21 cellular contexts compared by ENCODE assay signal in the genomic region with DNA sequence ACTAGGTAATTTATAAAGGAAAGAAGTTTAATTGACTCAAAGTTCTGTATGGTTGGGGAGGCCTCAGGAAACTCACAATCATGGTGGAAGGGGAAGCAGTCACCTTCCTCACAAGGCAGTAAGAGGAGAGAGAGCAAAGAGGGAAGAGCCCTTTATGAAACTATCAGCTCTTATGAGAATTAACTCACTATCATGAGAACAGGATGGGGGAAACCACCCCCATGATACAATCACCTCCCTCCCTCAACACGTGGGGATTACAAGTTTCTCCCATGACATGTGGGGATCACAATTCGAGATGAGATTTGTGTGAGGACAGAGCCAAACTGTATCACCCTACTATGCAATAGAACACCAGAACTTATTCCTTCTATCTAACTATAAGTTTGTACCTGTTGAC. TPM values are rescaled to one million over a fixed set of nuclear protein-coding genes. Genes with fewer than 3 reads are reported as not detected.
A peak's percentile ranks its signal among the peaks of the same experiment; 100 is the strongest.
DNase-seq lines count a peak whose midpoint lies in the region; ATAC-seq and TF ChIP-seq lines count a peak whose summit lies in the region.
"Had no signal": no experiment of that assay in that cellular context is flagged by ENCODE, and none has a peak within 500 bp of the region (broad histone marks: within the 10 kb centered on the region; RNA-seq: fewer than 3 reads in every experiment).

No MANE protein-coding gene starts in this region.

- CTCF ChIA-PET in activated B cell treated with CpG ODN at 0.5 μM for 24 hours (lab: Charles Lee), result no interaction called here

- peaks cover 11% of the 10 kb centered on the region for H3K9me3 Mint-ChIP-seq in activated T-cell treated with anti-CD3 and anti-CD28 coated beads, Interleukin-2, amount 50 U/mL, for 24 hours
- H3K9me3 Mint-ChIP-seq in activated B cell treated with CpG ODN at 0.5 μM for 24 hours (peaks cover 2% of the 10 kb centered on the region), H9 (peaks cover 16 to 19% of the 10 kb centered on the region in 2 experiments)
- no peaks in the 10 kb centered on the region for H3K9me3 Mint-ChIP-seq in stimulated activated effector memory CD8-positive, alpha-beta T cell treated with anti-CD3 and anti-CD28 coated beads, Interleukin-12 subunit alpha, Interleukin-12 subunit beta, amount 100 ng/mL, for 72 hours

- H3K9me3 ChIP-seq in H9 (ENCODE audit: control insufficient read depth, low read depth, low read length) (no peaks in the 10 kb centered on the region), SJCRH30 (replicated peaks) (peaks cover 2% of the 10 kb centered on the region; the same call in 1 of the 2 replicates)
- H3K9me3 ChIP-seq: sigmoid colon had no signal

- H3K4me1 ChIP-seq in H9 (ENCODE audit: insufficient read depth, low read length) (no peaks in the 10 kb centered on the region), SJCRH30 (no peaks in the 10 kb centered on the region)
- H3K4me1 ChIP-seq: sigmoid colon had no signal

- no peak overlapping the region for H3K9ac ChIP-seq in H9 (ENCODE audit: extremely low read depth, insufficient read length, low read length)

- intact Hi-C loops in activated B cell treated with CpG ODN at 0.5 μM for 24 hours (cut with micrococcal nuclease), result no loop called here

- no peaks in the 10 kb centered on the region for H3K79me2 ChIP-seq in H9 (ENCODE audit: insufficient read depth, low read length)

- peaks cover 24% of the 10 kb centered on the region for H3K4me1 Mint-ChIP-seq in activated T-cell treated with anti-CD3 and anti-CD28 coated beads, Interleukin-2, amount 50 U/mL, for 24 hours (ENCODE audit: low read depth)
- H3K4me1 Mint-ChIP-seq in activated B cell treated with CpG ODN at 0.5 μM for 24 hours (peaks cover 33% of the 10 kb centered on the region), H9 (peaks cover 4 to 6% of the 10 kb centered on the region in 2 experiments; a peak in 3 of 4 replicates)
- peaks cover 34% of the 10 kb centered on the region for H3K4me1 Mint-ChIP-seq in stimulated activated effector memory CD8-positive, alpha-beta T cell treated with anti-CD3 and anti-CD28 coated beads, Interleukin-12 subunit alpha, Interleukin-12 subunit beta, amount 100 ng/mL, for 72 hours

- no peak overlapping the region for H2BK5ac ChIP-seq in H9 (ENCODE audit: insufficient read length, low read length)

- H2AFZ ChIP-seq in H9 (ENCODE audit: low read length), result no peak overlapping the region

- no peak overlapping the region for H3K4me3 Mint-ChIP-seq in activated T-cell treated with anti-CD3 and anti-CD28 coated beads, Interleukin-2, amount 50 U/mL, for 24 hours
- no peak overlapping the region for H3K4me3 Mint-ChIP-seq in activated B cell treated with CpG ODN at 0.5 μM for 24 hours
- H3K4me3 Mint-ChIP-seq in stimulated activated effector memory CD8-positive, alpha-beta T cell treated with anti-CD3 and anti-CD28 coated beads, Interleukin-12 subunit alpha, Interleukin-12 subunit beta, amount 100 ng/mL, for 72 hours, result no peak overlapping the region
- no peak overlapping the region for H3K4me3 Mint-ChIP-seq in H9
- H3K4me3 Mint-ChIP-seq: activated CD4-positive, alpha-beta T cell treated with anti-CD3 and anti-CD28 coated beads, Interleukin-2, amount 10 ng/mL, durations not matched to agents 7 days and 5 days; B cell had no signal

- no peak overlapping the region for H3T11ph ChIP-seq in H9 (ENCODE audit: low read length)

- no peak overlapping the region for H3K4ac ChIP-seq in H9 (ENCODE audit: low read depth, low read length)

- H4K5ac ChIP-seq in H9 (ENCODE audit: insufficient read length, low read depth, low read length), result no peak overlapping the region

- no peaks in the 10 kb centered on the region for H3K27me3 Mint-ChIP-seq in activated T-cell treated with anti-CD3 and anti-CD28 coated beads, Interleukin-2, amount 50 U/mL, for 24 hours
- H3K27me3 Mint-ChIP-seq in activated B cell treated with CpG ODN at 0.5 μM for 24 hours, result no peaks in the 10 kb centered on the region
- peaks cover 25% of the 10 kb centered on the region for H3K27me3 Mint-ChIP-seq in H9 (ENCODE audit: low read depth)
- H3K27me3 Mint-ChIP-seq: activated CD4-positive, alpha-beta T cell treated with anti-CD3 and anti-CD28 coated beads, Interleukin-2, amount 10 ng/mL, durations not matched to agents 7 days and 5 days; B cell had no signal

- no peaks in the 10 kb centered on the region for H3K79me1 ChIP-seq in H9 (ENCODE audit: insufficient read depth, low read depth, low read length, poor library complexity, severe bottlenecking)

- no peaks in the 10 kb centered on the region for H3K23me2 ChIP-seq in H9 (ENCODE audit: insufficient read length, low read depth, low read length, poor library complexity, severe bottlenecking)

- H2AK5ac ChIP-seq in H9 (ENCODE audit: insufficient read length, low read length), result no peak overlapping the region

- peak; percentile 43 for ATAC-seq in GM18858 (IDR thresholded peaks at IDR 0.05; ENCODE audit: unreplicated experiment)
- peak; percentile 25 for ATAC-seq in activated B cell treated with CpG ODN at 0.5 μM for 24 hours (ENCODE audit: low read depth)
- ATAC-seq in stimulated activated effector memory CD8-positive, alpha-beta T cell treated with anti-CD3 and anti-CD28 coated beads, Interleukin-12 subunit alpha, Interleukin-12 subunit beta, amount 100 ng/mL, for 72 hours, result peak; percentile 82
- no peak for ATAC-seq in GM18502 (IDR thresholded peaks at IDR 0.05; ENCODE audit: poor library complexity, unreplicated experiment)
- ATAC-seq: HCT116 had no signal

- no peak overlapping the region for H2BK20ac ChIP-seq in H9 (ENCODE audit: low read depth, low read length, poor library complexity, severe bottlenecking)

- H3K27me3 ChIP-seq in H9 (ENCODE audit: insufficient read depth, low read length) (no peaks in the 10 kb centered on the region), SJCRH30 (no peaks in the 10 kb centered on the region)
- H3K27me3 ChIP-seq: sigmoid colon had no signal

- TF ChIP-seq CTCF in activated B cell treated with CpG ODN at 0.5 μM for 24 hours (IDR thresholded peaks at IDR 0.05) (no peak), H9 (conservative IDR thresholded peaks at IDR 0.05) (no peak)

- H3K56ac ChIP-seq in H9 (ENCODE audit: insufficient read length, low read depth, low read length), result no peak overlapping the region

- H2BK12ac ChIP-seq in H9 (ENCODE audit: insufficient read length, low read depth, low read length), result no peak overlapping the region

- H3K18ac ChIP-seq in H9 (ENCODE audit: insufficient read length, low read depth, low read length), result no peak overlapping the region

- WGBS in H9 (ENCODE audit: extremely low coverage, insufficient read length, low lambda C conversion rate), result no CpG with 5 or more reads among the region's 2 CpGs

- no peak overlapping the region for H4K91ac ChIP-seq in H9 (ENCODE audit: insufficient read length, low read depth, low read length)

- peaks cover 3% of the 10 kb centered on the region for H3K36me3 Mint-ChIP-seq in activated T-cell treated with anti-CD3 and anti-CD28 coated beads, Interleukin-2, amount 50 U/mL, for 24 hours (ENCODE audit: low read depth)
- H3K36me3 Mint-ChIP-seq in activated B cell treated with CpG ODN at 0.5 μM for 24 hours (ENCODE audit: low read depth) (no peaks in the 10 kb centered on the region), H9 (ENCODE audit: insufficient read depth in 1 of 3, low read depth in 3 of 3) (peaks cover 2 to 8% (median 4%) of the 10 kb centered on the region in 3 experiments; a peak in 4 of 7 replicates)
- H3K36me3 Mint-ChIP-seq in stimulated activated effector memory CD8-positive, alpha-beta T cell treated with anti-CD3 and anti-CD28 coated beads, Interleukin-12 subunit alpha, Interleukin-12 subunit beta, amount 100 ng/mL, for 72 hours, result no peaks in the 10 kb centered on the region

- H2BK120ac ChIP-seq in H9 (ENCODE audit: low read depth, low read length, poor library complexity, severe bottlenecking), result no peak overlapping the region

- no peaks in the 10 kb centered on the region for H4K20me1 ChIP-seq in H9 (ENCODE audit: control insufficient read depth, insufficient read depth, insufficient read length)

- H3K23ac ChIP-seq in H9 (ENCODE audit: insufficient read length, low read depth, low read length), result no peak overlapping the region

- H3K27ac ChIP-seq in H9 (ENCODE audit: insufficient read length, low read depth, low read length), result no peak overlapping the region
- no peak overlapping the region for H3K27ac ChIP-seq in SJCRH30
- H3K27ac ChIP-seq: sigmoid colon had no signal

- no peaks in the 10 kb centered on the region for H3K36me3 ChIP-seq in SJCRH30
- H3K36me3 ChIP-seq: sigmoid colon had no signal

- DNase-seq in activated T-cell treated with anti-CD3 and anti-CD28 coated beads, Interleukin-2, amount 50 U/mL, for 24 hours, result no peak
- DNase-seq in activated T-cell treated with anti-CD3 and anti-CD28 coated beads, Interleukin-2, amount 50 U/mL, for 1 hour, result no peak
- DNase-seq in activated B cell treated with CpG ODN at 0.5 μM for 24 hours, result no peak
- DNase-seq in stimulated activated effector memory CD8-positive, alpha-beta T cell treated with anti-CD3 and anti-CD28 coated beads, Interleukin-12 subunit alpha, Interleukin-12 subunit beta, amount 100 ng/mL, for 72 hours (ENCODE audit: low spot score in 2 of 2), result no peak
- DNase-seq in H9, result no peak
- DNase-seq in SJCRH30, result no peak
- DNase-seq: activated CD4-positive, alpha-beta T cell treated with anti-CD3 and anti-CD28 coated beads, Interleukin-2, amount 10 ng/mL, durations not matched to agents 7 days and 5 days; activated CD8-positive, alpha-beta memory T cell treated with anti-CD3 and anti-CD28 coated beads, Interleukin-2, amount 50 U/mL, for 48 hours; caudate nucleus; islet precursor cell; Kasumi-1; NCI-H1694; NCI-H510A treated with DMSO at 0.1 percent for 48 hours; NK-92 treated with Interleukin-12 subunit alpha and Interleukin-12 subunit beta, amount 100 ng/mL, for 24 hours; sigmoid colon had no signal

- no peak overlapping the region for H3K14ac ChIP-seq in H9 (ENCODE audit: insufficient read depth, low read length)

- no peak overlapping the region for H3K4me2 ChIP-seq in H9 (ENCODE audit: insufficient read depth, insufficient read length, low read length)

- no peak overlapping the region for H3K4me3 ChIP-seq in SJCRH30
- H3K4me3 ChIP-seq: sigmoid colon had no signal

- no peak overlapping the region for H4K8ac ChIP-seq in H9 (replicated peaks; ENCODE audit: insufficient read length, low read depth, low read length)

- peak overlapping the region; percentile 19 for H3K27ac Mint-ChIP-seq in activated T-cell treated with anti-CD3 and anti-CD28 coated beads, Interleukin-2, amount 50 U/mL, for 24 hours
- H3K27ac Mint-ChIP-seq in activated B cell treated with CpG ODN at 0.5 μM for 24 hours, result peak overlapping the region; percentile 5
- H3K27ac Mint-ChIP-seq in stimulated activated effector memory CD8-positive, alpha-beta T cell treated with anti-CD3 and anti-CD28 coated beads, Interleukin-12 subunit alpha, Interleukin-12 subunit beta, amount 100 ng/mL, for 72 hours, result no peak overlapping the region
- no peak overlapping the region for H3K27ac Mint-ChIP-seq in H9
- H3K27ac Mint-ChIP-seq: activated CD4-positive, alpha-beta T cell treated with anti-CD3 and anti-CD28 coated beads, Interleukin-2, amount 10 ng/mL, durations not matched to agents 7 days and 5 days; B cell had no signal

- POLR2A ChIA-PET in activated B cell treated with CpG ODN at 0.5 μM for 24 hours (lab: Charles Lee), result interaction anchor here (1.0 to 1.4 kb wide), 3 partner anchors 14 to 32 kb away, joined by 3 to 4 read pairs (median 3); a partner anchor contains a TSS

- no peak overlapping the region for H2BK15ac ChIP-seq in H9 (ENCODE audit: low read depth, low read length)

RNA-seq across cellular contexts. Expression of a gene that starts 27.9 kb away (rescaled TPM):
- total RNA-seq in activated B cell treated with CpG ODN at 0.5 μM for 24 hours (47.4 and 48.9 TPM in 2 replicates), H9 (2021) (0.13 TPM in 1 of 2 replicates, not detected in the other)
- total RNA-seq in SJCRH30 (2014; rRNA removed; shearing (Covaris generic)), result 0.49 and 1.8 TPM in 2 replicates
- total RNA-seq: G401 had no signal

RNA-seq across cellular contexts. Expression of a gene that starts 32.1 kb away (rescaled TPM):
- total RNA-seq in activated B cell treated with CpG ODN at 0.5 μM for 24 hours, result 2.1 and 2.8 TPM in 2 replicates
- not detected in 2 replicates for total RNA-seq in H9 (2021)
- total RNA-seq in SJCRH30 (2014; rRNA removed; shearing (Covaris generic)), result 0.59 and 0.73 TPM in 2 replicates
- total RNA-seq: G401, SK-MEL-5 had no signal

RNA-seq across cellular contexts. Expression of a gene that starts 40.5 kb away (rescaled TPM):
- total RNA-seq in activated B cell treated with CpG ODN at 0.5 μM for 24 hours, result 57.1 and 59.7 TPM in 2 replicates
- 19.6 and 22.6 TPM in 2 replicates for total RNA-seq in H9 (2021)
- total RNA-seq in SJCRH30 (2014; rRNA removed; shearing (Covaris generic)), result 7.9 and 9.8 TPM in 2 replicates

Comparison
In these comparisons a context has a peak if more than half of its experiments do, and no peak if none do; other contexts are left out.
1. H3K27ac Mint-ChIP-seq: peak in activated T-cell treated with anti-CD3 and anti-CD28 coated beads, Interleukin-2, amount 50 U/mL, for 24 hours (single experiment) and activated B cell treated with CpG ODN at 0.5 μM for 24 hours (single experiment); none in stimulated activated effector memory CD8-positive, alpha-beta T cell treated with anti-CD3 and anti-CD28 coated beads, Interleukin-12 subunit alpha, Interleukin-12 subunit beta, amount 100 ng/mL, for 72 hours (single experiment) and H9 (0 of 3).
2. RNA of a gene that starts 27.9 kb away (total RNA-seq): 47.4 to 48.9 TPM in activated B cell treated with CpG ODN at 0.5 μM for 24 hours; 0.49 to 1.8 TPM in SJCRH30 and 0.13 TPM in H9; every median in the first group is over 10 times any median in the second.